Comparison of ENCODE assay signal across 1 cellular context in the genomic region with DNA sequence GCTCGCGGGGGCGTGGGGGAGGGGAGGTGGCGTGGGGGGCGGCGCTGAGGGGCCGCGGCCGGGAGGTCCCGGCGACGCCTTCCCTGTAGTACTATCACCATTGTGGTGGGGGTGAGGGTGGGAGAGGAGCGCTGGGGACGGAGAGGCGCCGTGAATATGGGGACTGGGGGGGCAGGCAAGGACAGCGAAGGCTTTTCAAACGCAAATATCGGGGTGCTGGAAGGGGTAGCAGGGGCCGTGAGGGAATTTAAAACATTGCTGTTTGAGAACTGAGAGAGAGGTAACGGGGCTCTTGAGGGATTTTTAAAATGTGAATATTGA.
TF ChIP-seq lines count a peak whose summit lies in the region.

No MANE protein-coding gene starts in this region.

TF ChIP-seq in HepG2, 621 proteins besides CTCF, POLR2A, EP300 and RAD21 (continued from another document):
- TF ChIP-seq ZSCAN22 (CRISPR knock-in tag; IDR thresholded peaks at IDR 0.05) (no peak), ZNF788 (CRISPR knock-in tag; IDR thresholded peaks at IDR 0.05; ENCODE audit: borderline replicate concordance) (no peak), ZNF75D (CRISPR knock-in tag; IDR thresholded peaks at IDR 0.05; ENCODE audit: borderline replicate concordance) (no peak), ZNF414 (CRISPR knock-in tag; IDR thresholded peaks at IDR 0.05) (no peak), ARHGAP35 (CRISPR knock-in tag; IDR thresholded peaks at IDR 0.05; ENCODE audit: borderline replicate concordance) (no peak), ARID2 (CRISPR knock-in tag; IDR thresholded peaks at IDR 0.05; ENCODE audit: borderline replicate concordance) (peak; percentile 67; the same call in 1 of the 2 replicates), ZNF629 (CRISPR knock-in tag; conservative IDR thresholded peaks at IDR 0.05) (no peak), XRCC5 (optimal IDR thresholded peaks at IDR 0.05; ENCODE audit: low read length) (no peak)
- TF ChIP-seq, protein P1, sequence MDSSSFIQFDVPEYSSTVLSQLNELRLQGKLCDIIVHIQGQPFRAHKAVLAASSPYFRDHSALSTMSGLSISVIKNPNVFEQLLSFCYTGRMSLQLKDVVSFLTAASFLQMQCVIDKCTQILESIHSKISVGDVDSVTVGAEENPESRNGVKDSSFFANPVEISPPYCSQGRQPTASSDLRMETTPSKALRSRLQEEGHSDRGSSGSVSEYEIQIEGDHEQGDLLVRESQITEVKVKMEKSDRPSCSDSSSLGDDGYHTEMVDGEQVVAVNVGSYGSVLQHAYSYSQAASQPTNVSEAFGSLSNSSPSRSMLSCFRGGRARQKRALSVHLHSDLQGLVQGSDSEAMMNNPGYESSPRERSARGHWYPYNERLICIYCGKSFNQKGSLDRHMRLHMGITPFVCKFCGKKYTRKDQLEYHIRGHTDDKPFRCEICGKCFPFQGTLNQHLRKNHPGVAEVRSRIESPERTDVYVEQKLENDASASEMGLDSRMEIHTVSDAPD (CRISPR knock-in tag; IDR thresholded peaks at IDR 0.05), result 0 out of 2 replicates have a peak, but pooled peaks have one; percentile 0
